Comparison of ENCODE assay signal across 18 cellular contexts in the genomic region with DNA sequence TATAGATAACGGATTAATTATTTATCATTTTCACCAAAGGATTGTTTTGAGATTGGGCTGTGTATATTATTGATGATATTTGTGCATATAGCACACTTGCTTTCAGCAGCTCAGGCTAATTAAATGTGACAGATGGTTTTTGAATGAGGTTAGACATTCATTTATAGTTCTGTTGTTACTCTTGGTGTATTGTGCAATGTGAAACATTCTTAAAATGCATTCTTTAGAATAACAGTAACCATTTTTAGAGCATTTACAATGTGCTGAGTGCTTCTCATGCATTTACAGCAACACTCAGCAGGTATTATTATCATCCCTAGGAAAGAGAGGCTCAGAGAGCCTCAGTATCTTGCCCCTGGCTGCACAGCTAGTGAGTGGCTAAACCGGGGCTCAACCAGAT. TPM values are rescaled to one million over a fixed set of nuclear protein-coding genes. Genes with fewer than 3 reads are reported as not detected.
DNase-seq lines count a peak whose midpoint lies in the region; ATAC-seq and TF ChIP-seq lines count a peak whose summit lies in the region.
"Had no signal": no experiment of that assay in that cellular context is flagged by ENCODE, and none has a peak within 500 bp of the region (broad histone marks: within the 10 kb centered on the region; RNA-seq: fewer than 3 reads in every experiment).

No MANE protein-coding gene starts in this region.

- H3K9me3 ChIP-seq in WERI-Rb-1 (ENCODE audit: severe bottlenecking): no peaks in the 10 kb centered on the region
- H3K9me3 ChIP-seq: SJCRH30 had no signal

- TF ChIP-seq CTCF in VCaP (conservative IDR thresholded peaks at IDR 0.05): no peak
- no peak for TF ChIP-seq CTCF in fibroblast of the aortic adventitia (IDR thresholded peaks at IDR 0.05; ENCODE audit: insufficient read depth, low read length)
- TF ChIP-seq CTCF in WERI-Rb-1 (IDR thresholded peaks at IDR 0.05; ENCODE audit: low read depth, low read length): no peak

- peaks cover 43% of the 10 kb centered on the region for H3K4me1 Mint-ChIP-seq in activated naive CD8-positive, alpha-beta T cell treated with anti-CD3 and anti-CD28 coated beads, Interleukin-2, amount 50 U/mL, for 24 hours
- H3K4me1 Mint-ChIP-seq in activated naive CD8-positive, alpha-beta T cell treated with anti-CD3 and anti-CD28 coated beads for 36 hours: peaks cover 41% of the 10 kb centered on the region

- H3K36me3 ChIP-seq in WERI-Rb-1: peaks cover 61% of the 10 kb centered on the region

- no peaks in the 10 kb centered on the region for H3K27me3 ChIP-seq in WERI-Rb-1 (ENCODE audit: insufficient read depth, low read depth, severe bottlenecking)
- H3K27me3 ChIP-seq: SJCRH30 had no signal

- DNase-seq in activated naive CD8-positive, alpha-beta T cell treated with anti-CD3 and anti-CD28 coated beads, Interleukin-2, amount 50 U/mL, for 24 hours: no peak
- DNase-seq in activated naive CD8-positive, alpha-beta T cell treated with anti-CD3 and anti-CD28 coated beads for 36 hours: no peak
- DNase-seq in fibroblast of the aortic adventitia (ENCODE audit: low read depth): peak; percentile 14
- no peak for DNase-seq in NCI-H1417 treated with DMSO at 0.1 percent for 48 hours (lab: John Stamatoyannopoulos, UW)
- DNase-seq in WERI-Rb-1: no peak
- DNase-seq: activated CD4-positive, alpha-beta T cell treated with anti-CD3 and anti-CD28 coated beads, Interleukin-2, amount 50 U/mL, for 1 hour; head of caudate nucleus; islet precursor cell; NCI-H1694; NCI-H446; SJCRH30; T1000 had no signal

- H3K9me3 Mint-ChIP-seq in activated naive CD8-positive, alpha-beta T cell treated with anti-CD3 and anti-CD28 coated beads, Interleukin-2, amount 50 U/mL, for 24 hours: no peaks in the 10 kb centered on the region
- no peaks in the 10 kb centered on the region for H3K9me3 Mint-ChIP-seq in activated naive CD8-positive, alpha-beta T cell treated with anti-CD3 and anti-CD28 coated beads for 36 hours
- H3K9me3 Mint-ChIP-seq: neural crest cell had no signal

- no peak overlapping the region for H3K4me3 ChIP-seq in fibroblast of the aortic adventitia (ENCODE audit: low read depth, low read length)
- no peak overlapping the region for H3K4me3 ChIP-seq in WERI-Rb-1 (ENCODE audit: low read depth, low read length)
- H3K4me3 ChIP-seq: coronary artery, SJCRH30 had no signal

- H3K4me3 Mint-ChIP-seq in activated naive CD8-positive, alpha-beta T cell treated with anti-CD3 and anti-CD28 coated beads, Interleukin-2, amount 50 U/mL, for 24 hours: no peak overlapping the region
- no peak overlapping the region for H3K4me3 Mint-ChIP-seq in activated naive CD8-positive, alpha-beta T cell treated with anti-CD3 and anti-CD28 coated beads for 36 hours
- H3K4me3 Mint-ChIP-seq: neural crest cell had no signal

- H3K27ac ChIP-seq in VCaP: peak overlapping the region; percentile 84
- no peak overlapping the region for H3K27ac ChIP-seq in WERI-Rb-1
- H3K27ac ChIP-seq: coronary artery, SJCRH30 had no signal

- ATAC-seq in activated naive CD8-positive, alpha-beta T cell treated with anti-CD3 and anti-CD28 coated beads, Interleukin-2, amount 50 U/mL, for 24 hours: no peak
- ATAC-seq in HG03565 (IDR thresholded peaks at IDR 0.05; ENCODE audit: unreplicated experiment) (no peak), GM19324 (IDR thresholded peaks at IDR 0.05; ENCODE audit: low FRiP score, unreplicated experiment) (no peak)
- ATAC-seq: HCT116 had no signal

- peaks cover 44% of the 10 kb centered on the region for H3K36me3 Mint-ChIP-seq in activated naive CD8-positive, alpha-beta T cell treated with anti-CD3 and anti-CD28 coated beads, Interleukin-2, amount 50 U/mL, for 24 hours (ENCODE audit: low read depth)
- H3K36me3 Mint-ChIP-seq in activated naive CD8-positive, alpha-beta T cell treated with anti-CD3 and anti-CD28 coated beads for 36 hours: peaks cover 36% of the 10 kb centered on the region

- H3K27ac Mint-ChIP-seq in activated naive CD8-positive, alpha-beta T cell treated with anti-CD3 and anti-CD28 coated beads, Interleukin-2, amount 50 U/mL, for 24 hours: peak overlapping the region; percentile 52
- no peak overlapping the region for H3K27ac Mint-ChIP-seq in activated naive CD8-positive, alpha-beta T cell treated with anti-CD3 and anti-CD28 coated beads for 36 hours

- H3K27me3 Mint-ChIP-seq in activated naive CD8-positive, alpha-beta T cell treated with anti-CD3 and anti-CD28 coated beads, Interleukin-2, amount 50 U/mL, for 24 hours: no peaks in the 10 kb centered on the region
- no peaks in the 10 kb centered on the region for H3K27me3 Mint-ChIP-seq in activated naive CD8-positive, alpha-beta T cell treated with anti-CD3 and anti-CD28 coated beads for 36 hours

RNA-seq across cellular contexts. Expression of a gene that starts 23.8 kb away (rescaled TPM):
- total RNA-seq in activated naive CD8-positive, alpha-beta T cell treated with anti-CD3 and anti-CD28 coated beads for 36 hours: 10 to 100 TPM; 46.1 to 47.4 TPM
- 46.6 and 62.5 TPM in 2 replicates for total RNA-seq in fibroblast of the aortic adventitia (ENCODE audit: low replicate concordance)

RNA-seq across cellular contexts. Expression of a gene that starts 38.7 kb away (rescaled TPM):
- total RNA-seq in activated naive CD8-positive, alpha-beta T cell treated with anti-CD3 and anti-CD28 coated beads for 36 hours: 10 to 100 TPM; 45.2 to 47.4 TPM
- 0.81 and 2.0 TPM in 2 replicates for total RNA-seq in fibroblast of the aortic adventitia (ENCODE audit: low replicate concordance)

Comparison
In these comparisons a context has a peak if more than half of its experiments do, and no peak if none do; other contexts are left out.
1. RNA of a gene that starts 38.7 kb away (total RNA-seq): 45.2 to 47.4 TPM in activated naive CD8-positive, alpha-beta T cell treated with anti-CD3 and anti-CD28 coated beads for 36 hours; 0.81 to 2.0 TPM in fibroblast of the aortic adventitia; every median in the first group is over 10 times any median in the second.